Comparison of ENCODE assay signal across 14 cellular contexts in the genomic region with DNA sequence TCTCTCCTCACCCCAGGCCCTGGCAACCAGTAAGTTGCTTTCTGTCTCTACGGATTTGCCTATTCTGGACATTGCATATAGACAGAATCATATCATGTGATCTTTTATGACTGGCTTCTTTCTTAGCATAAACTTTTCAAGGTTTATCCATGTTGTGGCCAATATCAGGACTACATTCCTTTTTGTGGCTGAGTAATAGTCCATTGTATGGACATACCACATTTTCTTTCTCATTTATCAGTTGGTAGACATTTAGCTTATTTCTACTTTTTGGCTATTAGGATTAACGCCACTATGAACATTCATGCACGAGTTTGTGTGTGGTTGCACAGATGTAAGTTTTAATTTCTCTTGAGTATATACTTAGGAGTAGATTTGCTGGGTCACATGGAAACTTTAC. TPM values are rescaled to one million over a fixed set of nuclear protein-coding genes. Genes with fewer than 3 reads are reported as not detected.
A peak's percentile ranks its signal among the peaks of the same experiment; 100 is the strongest.
DNase-seq lines count a peak whose midpoint lies in the region; ATAC-seq, FAIRE-seq and TF ChIP-seq lines count a peak whose summit lies in the region.
"Had no signal": no experiment of that assay in that cellular context is flagged by ENCODE, and none has a peak within 500 bp of the region (broad histone marks: within the 10 kb centered on the region; RNA-seq: fewer than 3 reads in every experiment).

No MANE protein-coding gene starts in this region.

- H4K20me1 ChIP-seq in HCT116 (ENCODE audit: insufficient read depth): no peaks in the 10 kb centered on the region
- no peaks in the 10 kb centered on the region for H4K20me1 ChIP-seq in GM12878 (ENCODE audit: control insufficient read depth, insufficient read depth)
- H4K20me1 ChIP-seq in osteoblast (ENCODE audit: insufficient read depth, low read length): peaks cover 23% of the 10 kb centered on the region
- H4K20me1 ChIP-seq in H9 (ENCODE audit: control insufficient read depth, insufficient read depth, insufficient read length): no peaks in the 10 kb centered on the region

- no peak for TF ChIP-seq RAD21 in HCT116 (IDR thresholded peaks at IDR 0.05; ENCODE audit: low read depth)
- no peak for TF ChIP-seq RAD21 in GM12878 (IDR thresholded peaks at IDR 0.05; ENCODE audit: insufficient read depth, low read depth, low read length)

- H4K5ac ChIP-seq in H9 (ENCODE audit: insufficient read length, low read depth, low read length): no peak overlapping the region

- TF ChIP-seq EP300 in GM12878 (IDR thresholded peaks at IDR 0.05; ENCODE audit: borderline replicate concordance in 1 of 2, control insufficient read depth in 1 of 2, low read depth in 2 of 2, low read length in 2 of 2): no peak

- BruUV-seq in Calu3 (replicated peaks; lab: Mats Ljungman, UMichigan): no TSS peak
- no TSS peak for BruUV-seq in HCT116 (replicated peaks; lab: Mats Ljungman, UMichigan)
- BruUV-seq in GM12878 (replicated peaks; lab: Mats Ljungman, UMichigan): TSS peak; percentile 41

- H3K27me3 ChIP-seq in HCT116 (ENCODE audit: insufficient read depth, low read length) (no peaks in the 10 kb centered on the region), GM12878 (replicated peaks in 1 of 2; ENCODE audit: control insufficient read depth in 2 of 2, insufficient read depth in 2 of 2, low read length in 1 of 2) (no peaks in the 10 kb centered on the region), osteoblast (ENCODE audit: insufficient read depth, low read length) (no peaks in the 10 kb centered on the region), H9 (ENCODE audit: insufficient read depth, low read length) (no peaks in the 10 kb centered on the region)

- SMC1A ChIA-PET in GM12878 (lab: Charles Lee; ENCODE audit: uncharacterized antibody, unreplicated experiment): interaction anchor here (1.0 to 3.4 kb wide), 3 partner anchors 12 to 212 kb away, joined by 3 to 21 read pairs (median 5); no protein-coding TSS in a partner anchor

- H2AK5ac ChIP-seq in H9 (ENCODE audit: insufficient read length, low read length): no peak overlapping the region

- no peaks in the 10 kb centered on the region for H3K79me2 ChIP-seq in HCT116 (ENCODE audit: insufficient read depth, low read length)
- no peaks in the 10 kb centered on the region for H3K79me2 ChIP-seq in GM12878 (ENCODE audit: control insufficient read depth, insufficient read depth, low read length)
- peaks cover 9% of the 10 kb centered on the region for H3K79me2 ChIP-seq in osteoblast (ENCODE audit: insufficient read depth, low read length)
- no peaks in the 10 kb centered on the region for H3K79me2 ChIP-seq in H9 (ENCODE audit: insufficient read depth, low read length)

- no peak overlapping the region for H2BK15ac ChIP-seq in H9 (ENCODE audit: low read depth, low read length)

- no peak overlapping the region for H3T11ph ChIP-seq in H9 (ENCODE audit: low read length)

- no peak for TF ChIP-seq CTCF in Calu3 (IDR thresholded peaks at IDR 0.05; ENCODE audit: unreplicated experiment)
- TF ChIP-seq CTCF in HCT116 (IDR thresholded peaks at IDR 0.05 in 2 of 3, conservative IDR thresholded peaks at IDR 0.05 in 1 of 3; ENCODE audit: borderline replicate concordance in 1 of 3, insufficient read depth in 1 of 3, low read depth in 2 of 3, low read length in 2 of 3): no peak
- no peak for TF ChIP-seq CTCF in GM12878 (IDR thresholded peaks at IDR 0.05 in 2 of 3, conservative IDR thresholded peaks at IDR 0.05 in 1 of 3; ENCODE audit: control insufficient read depth in 2 of 3, extremely low read depth in 1 of 3, insufficient read depth in 1 of 3, low read depth in 3 of 3, low read length in 3 of 3)
- TF ChIP-seq CTCF in osteoblast (IDR thresholded peaks at IDR 0.05; ENCODE audit: extremely low read depth, low read depth, low read length): no peak
- no peak for TF ChIP-seq CTCF in H9 (conservative IDR thresholded peaks at IDR 0.05)

- H3K9me3 ChIP-seq in HCT116 (ENCODE audit: control insufficient read depth in 1 of 2, insufficient read depth in 1 of 2, low read depth in 1 of 2, low read length in 2 of 2) (no peaks in the 10 kb centered on the region; a peak in 1 of 4 replicates), GM12878 (replicated peaks; ENCODE audit: control insufficient read depth, insufficient read depth, low read length) (no peaks in the 10 kb centered on the region; the same call in 1 of the 3 replicates), osteoblast (ENCODE audit: low read depth, low read length) (peaks cover 3% of the 10 kb centered on the region), H9 (ENCODE audit: control insufficient read depth, low read depth, low read length) (no peaks in the 10 kb centered on the region)
- H3K9me3 ChIP-seq: Caco-2 had no signal

- H3K36me3 Mint-ChIP-seq in Calu3 (ENCODE audit: insufficient read depth, unreplicated experiment): peaks cover 24% of the 10 kb centered on the region
- peaks cover 10 to 15% (median 14%) of the 10 kb centered on the region in 3 experiments for H3K36me3 Mint-ChIP-seq in H9 (ENCODE audit: insufficient read depth in 1 of 3, low read depth in 3 of 3)

- H3K27me3 Mint-ChIP-seq in Calu3 (ENCODE audit: unreplicated experiment) (no peaks in the 10 kb centered on the region), H9 (ENCODE audit: low read depth) (no peaks in the 10 kb centered on the region; the same call in 1 of the 2 replicates)

- TF ChIP-seq POLR2A in HCT116 (IDR thresholded peaks at IDR 0.05; ENCODE audit: borderline replicate concordance, extremely low read depth, insufficient read depth, insufficient read length) (no peak), GM12878 (IDR thresholded peaks at IDR 0.05; ENCODE audit: low read depth, low read length) (no peak)

- no peak for FAIRE-seq in GM12878 (lab: Jason Lieb, UNC)
- FAIRE-seq: GM18507, H54 had no signal

- no peak overlapping the region for H3K56ac ChIP-seq in H9 (ENCODE audit: insufficient read length, low read depth, low read length)

- H3K9me3 Mint-ChIP-seq in Calu3 (ENCODE audit: low read depth, unreplicated experiment) (peaks cover 6% of the 10 kb centered on the region), H9 (peaks cover 6 to 8% of the 10 kb centered on the region in 2 experiments; a peak in 4 of 5 replicates)

- H3K9me2 ChIP-seq in HCT116 (ENCODE audit: insufficient read depth): no peaks in the 10 kb centered on the region

- H2BK5ac ChIP-seq in H9 (ENCODE audit: insufficient read length, low read length): no peak overlapping the region

- CTCF ChIA-PET in Calu3 (lab: Charles Lee) (no interaction called here), HCT116 (lab: Charles Lee) (no interaction called here), GM12878 (lab: Yijun Ruan, JAX) (interaction anchor here (0.6 to 2.7 kb wide), 4 partner anchors 158 to 311 kb away, joined by 3 to 18 read pairs (median 8); no protein-coding TSS in a partner anchor)

- no peak overlapping the region for H3K9ac ChIP-seq in HCT116 (ENCODE audit: low read length)
- no peak overlapping the region for H3K9ac ChIP-seq in GM12878 (ENCODE audit: control insufficient read depth, insufficient read depth, low read length)
- H3K9ac ChIP-seq in H9 (ENCODE audit: extremely low read depth, insufficient read length, low read length): no peak overlapping the region

- intact Hi-C loops in Calu3 (cut with micrococcal nuclease; ENCODE audit: unreplicated experiment) (loop anchor here (2.0 kb wide), 1 partner anchor 17 kb away; no protein-coding TSS in a partner anchor), HCT116 (cut with micrococcal nuclease) (no loop called here), GM12878 (cut with micrococcal nuclease; ENCODE audit: unreplicated experiment) (no loop called here)

- H2BK12ac ChIP-seq in H9 (ENCODE audit: insufficient read length, low read depth, low read length): no peak overlapping the region

- ATAC-seq in HCT116: no peak
- ATAC-seq in GM12878: no peak
- ATAC-seq: CD8-positive, alpha-beta T cell had no signal

- H3K4me3 Mint-ChIP-seq in Calu3 (ENCODE audit: low read depth, unreplicated experiment): no peak overlapping the region
- no peak overlapping the region for H3K4me3 Mint-ChIP-seq in H9
- H3K4me3 Mint-ChIP-seq: CD14-positive monocyte; CD8-positive, alpha-beta T cell had no signal

- no peak overlapping the region for H4K8ac ChIP-seq in H9 (replicated peaks; ENCODE audit: insufficient read length, low read depth, low read length)

- H2BK20ac ChIP-seq in H9 (ENCODE audit: low read depth, low read length, poor library complexity, severe bottlenecking): no peak overlapping the region

- in situ Hi-C loops in GM12878 (cut with MboI): no loop called here

- H3K4me1 Mint-ChIP-seq in Calu3 (ENCODE audit: low read depth, unreplicated experiment) (peaks cover 19% of the 10 kb centered on the region), H9 (no peaks in the 10 kb centered on the region)

- H3K27ac ChIP-seq in HCT116 (ENCODE audit: low read depth, low read length) (no peak overlapping the region), GM12878 (ENCODE audit: control insufficient read depth, insufficient read depth) (no peak overlapping the region), osteoblast (ENCODE audit: low read depth, low read length) (peak overlapping the region; percentile 38), H9 (ENCODE audit: insufficient read length, low read depth, low read length) (no peak overlapping the region)

- DNase-seq in Calu3 (no peak), HCT116 (ENCODE audit: low read depth, low spot score) (no peak), GM12878 (ENCODE audit: low read depth, low spot score) (no peak), osteoblast (ENCODE audit: insufficient read length, low spot score, missing footprints) (no peak), H9 (no peak), GM03348 (ENCODE audit: low spot score) (no peak), NCI-H1092 (lab: John Stamatoyannopoulos, UW) (no peak)
- DNase-seq: Caco-2, DMS53, GF-D8 had no signal

- no peaks in the 10 kb centered on the region for H3K4me1 ChIP-seq in HCT116 (ENCODE audit: control insufficient read depth in 1 of 2, insufficient read depth in 2 of 2, low read length in 2 of 2)
- H3K4me1 ChIP-seq in GM12878 (ENCODE audit: control insufficient read depth, insufficient read depth, low read length): no peaks in the 10 kb centered on the region
- peaks cover 26% of the 10 kb centered on the region for H3K4me1 ChIP-seq in osteoblast (ENCODE audit: insufficient read depth, low read length)
- no peaks in the 10 kb centered on the region for H3K4me1 ChIP-seq in H9 (ENCODE audit: insufficient read depth, low read length)
- H3K4me1 ChIP-seq: Caco-2 had no signal

- no peaks in the 10 kb centered on the region for H3K23me2 ChIP-seq in H9 (ENCODE audit: insufficient read length, low read depth, low read length, poor library complexity, severe bottlenecking)

- no peak overlapping the region for H3K23ac ChIP-seq in H9 (ENCODE audit: insufficient read length, low read depth, low read length)

- H3K14ac ChIP-seq in H9 (ENCODE audit: insufficient read depth, low read length): no peak overlapping the region

- no peak overlapping the region for H3K4ac ChIP-seq in H9 (ENCODE audit: low read depth, low read length)

- H3K18ac ChIP-seq in H9 (ENCODE audit: insufficient read length, low read depth, low read length): no peak overlapping the region

- H3K79me1 ChIP-seq in H9 (ENCODE audit: insufficient read depth, low read depth, low read length, poor library complexity, severe bottlenecking): no peaks in the 10 kb centered on the region

- RAD21 ChIA-PET in HCT116 (lab: Charles Lee; ENCODE audit: low non-redundant PET in 1 of 2, low total read pairs in 2 of 2, uncharacterized antibody in 2 of 2, unreplicated experiment in 2 of 2): no interaction called here
- RAD21 ChIA-PET in GM12878 (lab: Charles Lee; ENCODE audit: unreplicated experiment): interaction anchor here (0.7 kb wide), 1 partner anchor 47 kb away, joined by 3 read pairs; no protein-coding TSS in a partner anchor

- H2AFZ ChIP-seq in HCT116 (ENCODE audit: low read depth, low read length, poor library complexity, severe bottlenecking): no peak overlapping the region
- no peak overlapping the region for H2AFZ ChIP-seq in GM12878 (ENCODE audit: control insufficient read depth, low read depth, low read length)
- H2AFZ ChIP-seq in osteoblast (ENCODE audit: low read length): no peak overlapping the region
- H2AFZ ChIP-seq in H9 (ENCODE audit: low read length): no peak overlapping the region

- POLR2A ChIA-PET in HCT116 (lab: Charles Lee): no interaction called here
- POLR2A ChIA-PET in GM12878 (lab: Charles Lee): no interaction called here

- H3K4me2 ChIP-seq in HCT116 (ENCODE audit: low read length): no peak overlapping the region
- no peak overlapping the region for H3K4me2 ChIP-seq in GM12878 (ENCODE audit: control insufficient read depth, insufficient read depth)
- H3K4me2 ChIP-seq in osteoblast (ENCODE audit: insufficient read depth, low read length): no peak overlapping the region
- no peak overlapping the region for H3K4me2 ChIP-seq in H9 (ENCODE audit: insufficient read depth, insufficient read length, low read length)

- no peak overlapping the region for H4K91ac ChIP-seq in H9 (ENCODE audit: insufficient read length, low read depth, low read length)

- H3K27ac Mint-ChIP-seq in Calu3 (ENCODE audit: unreplicated experiment) (peak overlapping the region; percentile 31), H9 (no peak overlapping the region)
- H3K27ac Mint-ChIP-seq: CD14-positive monocyte; CD8-positive, alpha-beta T cell had no signal

- 98% methylated on average over 3 of the region's 3 CpGs for WGBS in GM12878 (ENCODE audit: insufficient coverage, insufficient replicate concordance, low lambda C conversion rate, missing lambda C conversion rate)
- WGBS in H9 (ENCODE audit: extremely low coverage, insufficient read length, low lambda C conversion rate): no CpG with 5 or more reads among the region's 3 CpGs

- H2BK120ac ChIP-seq in H9 (ENCODE audit: low read depth, low read length, poor library complexity, severe bottlenecking): no peak overlapping the region

- peaks cover 5 to 7% of the 10 kb centered on the region in 2 experiments; a peak in 1 of 4 replicates for H3K36me3 ChIP-seq in HCT116 (ENCODE audit: control insufficient read depth in 1 of 2, insufficient read depth in 2 of 2, low read length in 2 of 2)
- peaks cover 1 to 26% of the 10 kb centered on the region in 2 experiments for H3K36me3 ChIP-seq in GM12878 (ENCODE audit: control insufficient read depth in 2 of 2, insufficient read depth in 2 of 2, low read length in 1 of 2)
- H3K36me3 ChIP-seq in osteoblast (ENCODE audit: insufficient read depth, low read length): peaks cover 63% of the 10 kb centered on the region

- H3K4me3 ChIP-seq in HCT116 (replicated peaks in 1 of 2; ENCODE audit: low read depth in 1 of 2, low read length in 2 of 2): no peak overlapping the region
- no peak overlapping the region for H3K4me3 ChIP-seq in GM12878
- H3K4me3 ChIP-seq in osteoblast (ENCODE audit: insufficient read depth, low read length): no peak overlapping the region

RNA-seq across cellular contexts. Expression of a gene that starts 35.7 kb away (rescaled TPM):
- 29.7 and 37.8 TPM in 2 replicates for total RNA-seq in Calu3 (2022)
- 15.4 TPM for total RNA-seq in HCT116 (2021; ENCODE audit: unreplicated experiment)
- polyA plus RNA-seq in HCT116 (2012): 10.6 and 11.6 TPM in 2 replicates
- 26.0 and 27.5 TPM in 2 replicates for total RNA-seq in GM12878 (2013; cell fraction: nucleolus; rRNA removed)
- total RNA-seq in GM12878 (2014; rRNA removed): 29.7 and 32.8 TPM in 2 replicates
- 40.9 and 41.2 TPM in 2 replicates for total RNA-seq in GM12878 (2014; rRNA removed; fragmentation: Illumina TruSeq; extraction: Trizol)
- 30.6 and 31.3 TPM in 2 replicates for total RNA-seq in GM12878 (2021)
- polyA plus RNA-seq in GM12878 (2011; ENCODE audit: low read depth): 24.6 TPM
- polyA plus RNA-seq in GM12878 (2011; rRNA removed): 37.0 and 38.5 TPM in 2 replicates
- polyA plus RNA-seq in GM12878 (2011; cell fraction: cytosol; rRNA removed): 24.0 and 24.7 TPM in 2 replicates
- polyA plus RNA-seq in GM12878 (2011; cell fraction: nucleus; rRNA removed): 23.9 and 27.9 TPM in 2 replicates
- polyA plus RNA-seq in GM12878 (2012): 37.6 and 38.4 TPM in 2 replicates
- polyA plus RNA-seq in GM12878 (2014; fragmentation: Illumina TruSeq; extraction: Trizol): 39.9 and 40.8 TPM in 2 replicates
- 10 to 100 TPM; 39.1 to 42.0 TPM for polyA plus RNA-seq in GM12878 (2014; fragmentation: Nextera tagmentation; extraction: Ambion mirVana)
- polyA plus RNA-seq in GM12878 (2014; rRNA removed): 29.8 and 34.5 TPM in 2 replicates
- 10 to 100 TPM; 43.6 to 50.8 TPM for polyA plus RNA-seq in GM12878 (2016; fragmentation: Nextera tagmentation; extraction: Ambion mirVana)
- 31.3 and 32.5 TPM in 2 replicates for polyA minus RNA-seq in GM12878 (2011; rRNA and poly(A)+ RNA removed)
- 8.3 and 15.9 TPM in 2 replicates for polyA minus RNA-seq in GM12878 (2011; cell fraction: cytosol; rRNA and poly(A)+ RNA removed)
- polyA minus RNA-seq in GM12878 (2011; cell fraction: nucleus; rRNA and poly(A)+ RNA removed): 11.7 and 21.0 TPM in 2 replicates
- total RNA-seq in osteoblast: 90.5 and 91.6 TPM in 2 replicates
- total RNA-seq in H9 (2021): 14.1 and 15.0 TPM in 2 replicates
